ENCODE assay signal across 8 cellular contexts in the genomic region with DNA sequence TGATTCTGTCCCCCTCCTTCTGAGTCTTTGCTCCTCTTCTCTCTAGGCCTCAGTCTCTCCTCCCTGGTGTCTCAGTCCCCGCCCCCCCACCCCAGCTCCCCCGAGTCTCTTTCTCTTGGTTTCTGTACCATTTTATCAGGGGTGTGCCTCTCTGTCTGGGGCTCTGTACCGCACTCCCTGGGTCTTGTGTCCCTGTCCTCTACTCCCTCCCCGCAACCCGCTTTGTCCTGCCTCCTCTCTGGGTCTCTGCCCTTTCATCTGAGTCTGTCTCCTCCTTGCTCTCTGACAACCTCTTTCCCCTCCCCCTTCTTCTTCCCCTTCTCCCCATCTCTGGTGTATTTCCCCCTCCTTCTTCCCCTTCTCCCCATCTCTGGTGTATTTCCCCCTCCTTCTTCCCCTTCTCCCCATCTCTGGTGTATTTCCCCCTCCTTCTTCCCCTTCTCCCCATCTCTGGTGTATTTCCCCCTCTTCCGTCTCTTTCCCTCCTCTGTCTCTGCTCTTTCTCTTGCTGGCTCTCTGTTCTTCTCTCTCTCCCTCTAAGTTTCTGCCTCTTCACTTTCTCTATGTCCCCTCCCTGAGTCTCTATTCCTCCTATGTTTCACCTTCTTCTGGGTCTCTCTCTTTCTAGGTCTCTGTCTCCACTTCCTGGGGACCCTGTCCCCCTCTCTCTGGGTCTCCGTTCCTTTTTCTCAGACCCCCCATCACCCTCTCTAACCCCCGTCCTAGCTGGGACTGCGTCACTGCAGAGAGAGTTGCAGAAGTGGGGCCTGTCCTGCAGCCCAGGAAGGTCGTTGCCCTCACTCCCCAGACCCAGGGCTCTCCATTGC. TPM values are rescaled to one million over a fixed set of nuclear protein-coding genes. Genes with fewer than 3 reads are reported as not detected.
DNase-seq lines count a peak whose midpoint lies in the region; ATAC-seq and TF ChIP-seq lines count a peak whose summit lies in the region.

No MANE protein-coding gene starts in this region.

- peaks cover 44% of the 10 kb centered on the region for H3K27me3 Mint-ChIP-seq in activated naive CD8-positive, alpha-beta T cell treated with anti-CD3 and anti-CD28 coated beads, Interleukin-2, amount 10 ng/mL, durations not matched to agents 7 days and 5 days

- POLR2A ChIA-PET in activated naive CD8-positive, alpha-beta T cell treated with anti-CD3 and anti-CD28 coated beads, Interleukin-2, amount 10 ng/mL, durations not matched to agents 7 days and 5 days (lab: Charles Lee): interaction anchor here (0.6 kb wide), 2 partner anchors 384 to 569 kb away, joined by 3 read pairs; no protein-coding TSS in a partner anchor

- ATAC-seq in activated naive CD8-positive, alpha-beta T cell treated with anti-CD3 and anti-CD28 coated beads, Interleukin-2, amount 10 ng/mL, durations not matched to agents 7 days and 5 days (ENCODE audit: low read depth): no peak
- ATAC-seq in foreskin keratinocyte (no peak), HG03342 (IDR thresholded peaks at IDR 0.05; ENCODE audit: unreplicated experiment) (no peak), HG03159 (IDR thresholded peaks at IDR 0.05; ENCODE audit: unreplicated experiment) (no peak)

- H3K36me3 Mint-ChIP-seq in activated naive CD8-positive, alpha-beta T cell treated with anti-CD3 and anti-CD28 coated beads, Interleukin-2, amount 10 ng/mL, durations not matched to agents 7 days and 5 days: peaks cover 7% of the 10 kb centered on the region

- DNase-seq in BE2C (no peak), GM20000 (ENCODE audit: low spot score) (peak; percentile 34), SK-N-DZ (ENCODE audit: low spot score) (no peak), foreskin keratinocyte (no peak)
- no peak for DNase-seq in activated naive CD8-positive, alpha-beta T cell treated with anti-CD3 and anti-CD28 coated beads, Interleukin-2, amount 10 ng/mL, durations not matched to agents 7 days and 5 days

- H3K27me3 ChIP-seq in BE2C: no peaks in the 10 kb centered on the region
- H3K27me3 ChIP-seq in mononuclear cell (ENCODE audit: insufficient read depth, low read length): peaks cover 27% of the 10 kb centered on the region
- peaks cover 61% of the 10 kb centered on the region for H3K27me3 ChIP-seq in foreskin keratinocyte

- peaks cover 45% of the 10 kb centered on the region for H3K4me1 Mint-ChIP-seq in activated naive CD8-positive, alpha-beta T cell treated with anti-CD3 and anti-CD28 coated beads, Interleukin-2, amount 10 ng/mL, durations not matched to agents 7 days and 5 days

- H3K36me3 ChIP-seq in BE2C: no peaks in the 10 kb centered on the region

- peak overlapping the region; percentile 80 for H3K4me3 Mint-ChIP-seq in activated naive CD8-positive, alpha-beta T cell treated with anti-CD3 and anti-CD28 coated beads, Interleukin-2, amount 10 ng/mL, durations not matched to agents 7 days and 5 days

- H3K27ac ChIP-seq in foreskin keratinocyte: no peak overlapping the region

- H3K4me3 ChIP-seq in BE2C (ENCODE audit: low read depth, low read length): peak overlapping the region; percentile 45
- H3K4me3 ChIP-seq in mononuclear cell (ENCODE audit: low read length): peak overlapping the region; percentile 25

- peak overlapping the region; percentile 90 for H3K27ac Mint-ChIP-seq in activated naive CD8-positive, alpha-beta T cell treated with anti-CD3 and anti-CD28 coated beads, Interleukin-2, amount 10 ng/mL, durations not matched to agents 7 days and 5 days

- H3K9me3 ChIP-seq in BE2C: no peaks in the 10 kb centered on the region
- no peaks in the 10 kb centered on the region for H3K9me3 ChIP-seq in mononuclear cell (ENCODE audit: low read depth, low read length)

- H3K4me1 ChIP-seq in BE2C (no peaks in the 10 kb centered on the region), mononuclear cell (ENCODE audit: insufficient read depth, low read length) (peaks cover 77% of the 10 kb centered on the region), foreskin keratinocyte (no peaks in the 10 kb centered on the region)

- no peaks in the 10 kb centered on the region for H3K9me3 Mint-ChIP-seq in activated naive CD8-positive, alpha-beta T cell treated with anti-CD3 and anti-CD28 coated beads, Interleukin-2, amount 10 ng/mL, durations not matched to agents 7 days and 5 days

- TF ChIP-seq CTCF in BE2C (IDR thresholded peaks at IDR 0.05; ENCODE audit: low read depth, low read length) (no peak), GM20000 (IDR thresholded peaks at IDR 0.05; ENCODE audit: extremely low read depth, missing control alignments) (no peak), foreskin keratinocyte (conservative IDR thresholded peaks at IDR 0.05) (no peak)

RNA-seq across cellular contexts. Expression of a gene that starts 2.2 kb away (rescaled TPM):
- polyA plus RNA-seq in BE2C (2012; ENCODE audit: insufficient read depth, insufficient read length, low read depth): 7.4 TPM
- 1 to 10 TPM; 1.1 to 1.4 TPM for total RNA-seq in activated naive CD8-positive, alpha-beta T cell treated with anti-CD3 and anti-CD28 coated beads, Interleukin-2, amount 10 ng/mL, durations not matched to agents 7 days and 5 days
- total RNA-seq in mononuclear cell (2.1 TPM), foreskin keratinocyte (not detected in 2 replicates)
- 0.42 and 0.51 TPM in 2 replicates for polyA plus RNA-seq in SK-N-DZ (2014; cell fraction: cytosol; rRNA removed)
- 1.4 and 3.0 TPM in 2 replicates for polyA plus RNA-seq in SK-N-DZ (2014; cell fraction: nucleus; rRNA removed)
- polyA plus RNA-seq in foreskin keratinocyte: not detected in 2 replicates

RNA-seq across cellular contexts. Expression of a gene that starts 34.0 kb away (rescaled TPM):
- 1.6 TPM for polyA plus RNA-seq in BE2C (2012; ENCODE audit: insufficient read depth, insufficient read length, low read depth)
- 1 to 10 TPM; 4.8 to 5.4 TPM for total RNA-seq in activated naive CD8-positive, alpha-beta T cell treated with anti-CD3 and anti-CD28 coated beads, Interleukin-2, amount 10 ng/mL, durations not matched to agents 7 days and 5 days
- total RNA-seq in mononuclear cell: not detected
- 0.17 and 0.82 TPM in 2 replicates for polyA plus RNA-seq in SK-N-DZ (2014; cell fraction: cytosol; rRNA removed)
- 3.5 and 5.4 TPM in 2 replicates for polyA plus RNA-seq in SK-N-DZ (2014; cell fraction: nucleus; rRNA removed)
- total RNA-seq in foreskin keratinocyte: 0.41 and 0.53 TPM in 2 replicates
- polyA plus RNA-seq in foreskin keratinocyte: 0.62 and 0.82 TPM in 2 replicates

RNA-seq across cellular contexts. Expression of a gene that starts 44.9 kb away (rescaled TPM):
- 65.7 TPM for polyA plus RNA-seq in BE2C (2012; ENCODE audit: insufficient read depth, insufficient read length, low read depth)
- total RNA-seq in activated naive CD8-positive, alpha-beta T cell treated with anti-CD3 and anti-CD28 coated beads, Interleukin-2, amount 10 ng/mL, durations not matched to agents 7 days and 5 days: 10 to 100 TPM; 81.6 to 82.8 TPM
- total RNA-seq in mononuclear cell (125 TPM), foreskin keratinocyte (41.0 and 43.9 TPM in 2 replicates)
- 13.1 and 19.1 TPM in 2 replicates for polyA plus RNA-seq in SK-N-DZ (2014; cell fraction: cytosol; rRNA removed)
- 33.6 and 35.6 TPM in 2 replicates for polyA plus RNA-seq in SK-N-DZ (2014; cell fraction: nucleus; rRNA removed)
- polyA plus RNA-seq in foreskin keratinocyte: 45.0 and 49.0 TPM in 2 replicates

RNA-seq across cellular contexts. Expression of a gene that starts 52.7 kb away (rescaled TPM):
- 20.8 TPM for polyA plus RNA-seq in BE2C (2012; ENCODE audit: insufficient read depth, insufficient read length, low read depth)
- 100 to 1,000 TPM; 131 to 143 TPM for total RNA-seq in activated naive CD8-positive, alpha-beta T cell treated with anti-CD3 and anti-CD28 coated beads, Interleukin-2, amount 10 ng/mL, durations not matched to agents 7 days and 5 days
- total RNA-seq in mononuclear cell: 7.7 TPM
- 65.9 and 70.0 TPM in 2 replicates for polyA plus RNA-seq in SK-N-DZ (2014; cell fraction: cytosol; rRNA removed)
- 216 and 252 TPM in 2 replicates for polyA plus RNA-seq in SK-N-DZ (2014; cell fraction: nucleus; rRNA removed)
- 76.2 and 89.1 TPM in 2 replicates for total RNA-seq in foreskin keratinocyte
- polyA plus RNA-seq in foreskin keratinocyte: 63.9 and 71.3 TPM in 2 replicates
